ENCODE assay signal across 1 cellular context in the genomic region with DNA sequence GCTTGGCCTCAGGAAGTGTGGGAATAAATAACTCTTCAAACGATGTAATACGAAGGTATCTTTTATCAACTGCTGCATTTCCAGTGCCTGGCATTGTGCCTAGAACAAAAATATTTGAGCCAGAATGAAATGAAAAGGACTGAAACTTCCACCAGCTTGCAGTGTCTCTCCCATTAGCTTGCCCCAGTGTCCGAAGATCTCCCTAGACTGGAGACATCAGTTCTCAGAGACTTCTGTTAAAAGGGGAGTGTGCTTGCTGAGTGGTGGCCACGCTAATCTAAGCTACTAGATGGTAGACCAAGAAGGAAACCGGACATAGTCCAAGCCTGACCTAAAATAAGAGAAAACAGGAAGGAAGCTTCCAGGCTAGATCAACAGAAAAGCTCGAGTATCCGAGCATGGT.
TF ChIP-seq lines count a peak whose summit lies in the region.

No MANE protein-coding gene starts in this region.

TF ChIP-seq in HepG2, 621 proteins besides CTCF, POLR2A, EP300 and RAD21:
- no peak for TF ChIP-seq PHF8 (CRISPR knock-in tag; IDR thresholded peaks at IDR 0.05)
- TF ChIP-seq GLI4 (CRISPR knock-in tag; IDR thresholded peaks at IDR 0.05; ENCODE audit: borderline replicate concordance) = no peak
- TF ChIP-seq LCORL (IDR thresholded peaks at IDR 0.05) = no peak
- no peak for TF ChIP-seq LCORL (CRISPR knock-in tag; IDR thresholded peaks at IDR 0.05)
- TF ChIP-seq, protein P1, sequence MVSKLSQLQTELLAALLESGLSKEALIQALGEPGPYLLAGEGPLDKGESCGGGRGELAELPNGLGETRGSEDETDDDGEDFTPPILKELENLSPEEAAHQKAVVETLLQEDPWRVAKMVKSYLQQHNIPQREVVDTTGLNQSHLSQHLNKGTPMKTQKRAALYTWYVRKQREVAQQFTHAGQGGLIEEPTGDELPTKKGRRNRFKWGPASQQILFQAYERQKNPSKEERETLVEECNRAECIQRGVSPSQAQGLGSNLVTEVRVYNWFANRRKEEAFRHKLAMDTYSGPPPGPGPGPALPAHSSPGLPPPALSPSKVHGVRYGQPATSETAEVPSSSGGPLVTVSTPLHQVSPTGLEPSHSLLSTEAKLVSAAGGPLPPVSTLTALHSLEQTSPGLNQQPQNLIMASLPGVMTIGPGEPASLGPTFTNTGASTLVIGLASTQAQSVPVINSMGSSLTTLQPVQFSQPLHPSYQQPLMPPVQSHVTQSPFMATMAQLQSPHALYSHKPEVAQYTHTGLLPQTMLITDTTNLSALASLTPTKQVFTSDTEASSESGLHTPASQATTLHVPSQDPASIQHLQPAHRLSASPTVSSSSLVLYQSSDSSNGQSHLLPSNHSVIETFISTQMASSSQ (IDR thresholded peaks at IDR 0.05; ENCODE audit: low read depth) = no peak
- TF ChIP-seq, protein P1 (CRISPR knock-in tag; IDR thresholded peaks at IDR 0.05; ENCODE audit: borderline replicate concordance) = no peak
- TF ChIP-seq SPEN (CRISPR knock-in tag; IDR thresholded peaks at IDR 0.05; ENCODE audit: low read depth) = no peak
- TF ChIP-seq ZNF124 (CRISPR knock-in tag; IDR thresholded peaks at IDR 0.05) = no peak
- TF ChIP-seq RCOR2 (CRISPR knock-in tag; IDR thresholded peaks at IDR 0.05) = no peak
